ENCODE assay signal across 14 cellular contexts in the genomic region with DNA sequence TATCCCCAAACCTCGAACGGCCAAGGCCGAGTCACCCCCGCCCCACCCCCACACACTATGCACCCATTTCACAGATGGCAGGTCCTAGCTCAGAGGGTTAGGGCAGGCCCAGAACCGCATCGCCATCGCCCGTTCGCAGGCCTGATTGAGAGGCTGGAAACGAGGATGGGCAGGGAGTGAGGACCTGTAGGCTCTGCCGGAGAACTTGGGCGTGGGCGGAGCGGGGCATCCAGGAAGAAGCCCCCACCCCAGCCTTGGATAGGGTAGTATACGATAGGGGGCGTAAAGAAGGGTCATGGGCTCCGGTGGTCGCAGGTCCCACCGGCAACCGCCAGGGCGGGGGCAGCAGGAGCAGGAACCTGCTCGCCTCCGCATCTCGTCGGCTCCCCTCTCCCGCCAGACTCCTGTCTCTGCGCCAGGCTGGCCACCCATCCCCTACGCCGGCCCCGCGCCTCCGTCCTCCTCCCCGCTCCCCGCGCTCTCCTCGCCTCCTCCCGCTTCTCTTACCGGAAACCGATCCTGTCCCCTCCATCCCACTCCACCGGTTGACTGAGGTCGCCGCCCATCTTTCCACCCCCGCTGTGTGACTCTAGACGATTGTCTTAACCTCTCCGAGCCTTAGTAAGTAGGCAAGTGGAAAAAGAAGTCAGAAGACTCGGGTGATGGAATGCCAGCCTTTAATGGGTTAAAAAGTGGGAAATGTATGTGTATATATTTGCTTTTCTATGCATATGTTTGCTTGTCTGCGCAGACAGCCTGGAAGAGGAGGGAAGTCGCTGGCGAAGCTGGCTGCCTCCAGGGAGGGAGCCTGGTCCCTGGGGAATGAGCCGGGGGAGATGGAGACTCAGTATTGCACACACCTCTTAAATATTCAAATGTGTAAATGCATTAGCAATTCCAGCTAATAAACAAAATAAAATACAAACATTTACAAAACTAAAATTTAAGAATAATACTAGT. TPM values are rescaled to one million over a fixed set of nuclear protein-coding genes. Genes with fewer than 3 reads are reported as not detected.
DNase-seq lines count a peak whose midpoint lies in the region; ATAC-seq, FAIRE-seq and TF ChIP-seq lines count a peak whose summit lies in the region.
"Had no signal": no experiment of that assay in that cellular context is flagged by ENCODE, and none has a peak within 500 bp of the region (broad histone marks: within the 10 kb centered on the region; RNA-seq: fewer than 3 reads in every experiment).

No MANE protein-coding gene starts in this region.

- CTCF ChIA-PET in A549 (lab: Yijun Ruan, JAX): interaction anchor here (1.2 to 6.5 kb wide), 5 partner anchors 18 to 121 kb away, joined by 3 to 40 read pairs (median 4); no protein-coding TSS in a partner anchor

- peak overlapping the region; percentile 61 to 94 for H3K27ac ChIP-seq in A549
- no peak overlapping the region for H3K27ac ChIP-seq in MM.1S (ENCODE audit: low read length)

- H3K79me2 ChIP-seq in MM.1S (ENCODE audit: low read length): no peaks in the 10 kb centered on the region

- FAIRE-seq in A549 (lab: Jason Lieb, UNC): no peak
- FAIRE-seq: D721Med had no signal

- no peak for TF ChIP-seq POLR2A in A549 (IDR thresholded peaks at IDR 0.05; ENCODE audit: low read length)

- no peaks in the 10 kb centered on the region for H3K36me3 ChIP-seq in NT2/D1 (ENCODE audit: insufficient read depth, insufficient read length, low read length)
- no peaks in the 10 kb centered on the region for H3K36me3 ChIP-seq in MM.1S (replicated peaks; ENCODE audit: insufficient read depth, low read length)

- H3K4me2 ChIP-seq in A549 (peak overlapping the region; percentile 93), MM.1S (ENCODE audit: low read depth, low read length) (no peak overlapping the region)

- peaks cover 20% of the 10 kb centered on the region for H3K27me3 ChIP-seq in NT2/D1 (ENCODE audit: insufficient read depth, insufficient read length)
- peaks cover 99% of the 10 kb centered on the region for H3K27me3 ChIP-seq in MM.1S (replicated peaks; ENCODE audit: insufficient read depth, low read length)

- H3K4me3 ChIP-seq in A549: peak overlapping the region; percentile 35
- peak overlapping the region; percentile 36 for H3K4me3 ChIP-seq in NT2/D1 (ENCODE audit: insufficient read length, low read depth)
- H3K4me3 ChIP-seq in iPS-18c (ENCODE audit: insufficient read depth, low read depth, low read length): peak overlapping the region; percentile 47
- H3K4me3 ChIP-seq in MM.1S (ENCODE audit: low read length): no peak overlapping the region

- H3F3A ChIP-seq in MM.1S (ENCODE audit: insufficient read depth, low read length): no peaks in the 10 kb centered on the region

- no peak for TF ChIP-seq EP300 in A549 (IDR thresholded peaks at IDR 0.05)

- H3K4me1 ChIP-seq in A549 (peaks cover 64% of the 10 kb centered on the region), NT2/D1 (ENCODE audit: insufficient read depth, insufficient read length) (peaks cover 22% of the 10 kb centered on the region), MM.1S (ENCODE audit: low read length) (no peaks in the 10 kb centered on the region)

- no peak overlapping the region for H2AFZ ChIP-seq in MM.1S (ENCODE audit: low read length)

- POLR2A ChIA-PET in A549 (lab: Yijun Ruan, JAX): no interaction called here

- ATAC-seq in A549 (peak in 1 of 2 experiments; percentile 40; a peak in 3 of 6 replicates), GM21381 (IDR thresholded peaks at IDR 0.05; ENCODE audit: unreplicated experiment) (no peak)

- H3K9me3 ChIP-seq in A549 (no peaks in the 10 kb centered on the region), NT2/D1 (ENCODE audit: insufficient read depth, low read length) (no peaks in the 10 kb centered on the region), iPS-18c (ENCODE audit: control insufficient read depth, insufficient read depth, low read length) (no peaks in the 10 kb centered on the region), MM.1S (replicated peaks; ENCODE audit: insufficient read depth, low read length) (no peaks in the 10 kb centered on the region)

- H3K9me2 ChIP-seq in MM.1S (replicated peaks; ENCODE audit: insufficient read depth, low read length): no peaks in the 10 kb centered on the region

- TF ChIP-seq RAD21 in A549 (conservative IDR thresholded peaks at IDR 0.05 in 1 of 2, IDR thresholded peaks at IDR 0.05 in 1 of 2): no peak

- H3K9ac ChIP-seq in NT2/D1 (ENCODE audit: insufficient read length, low read depth) (peak overlapping the region; percentile 42), MM.1S (ENCODE audit: low read length) (no peak overlapping the region)

- peak in 1 of 2 experiments; percentile 59 for DNase-seq in A549 (ENCODE audit: low read depth in 1 of 2, low spot score in 1 of 2)
- DNase-seq in GM03348 (ENCODE audit: low spot score): peak; percentile 45
- no peak for DNase-seq in NT2/D1 (ENCODE audit: low read depth, low spot score)
- DNase-seq in A172 (ENCODE audit: low spot score): no peak
- no peak for DNase-seq in MM.1S
- no peak for DNase-seq in HCEC 1CT
- DNase-seq: activated CD8-positive, alpha-beta memory T cell treated with anti-CD3 and anti-CD28 coated beads, Interleukin-2, amount 50 U/mL, for 4 hours; foreskin melanocyte; midbrain; NCI-H187; stimulated activated CD8-positive, alpha-beta memory T cell treated with anti-CD3 and anti-CD28 coated beads, Interleukin-4, amount 100 ng/mL, for 48 hours had no signal

- WGBS in A549 (ENCODE audit: missing lambda C conversion rate): 23% methylated on average over 49 of the region's 50 CpGs

- no peak for TF ChIP-seq CTCF in A549 (IDR thresholded peaks at IDR 0.05)
- no peak for TF ChIP-seq CTCF in MM.1S (IDR thresholded peaks at IDR 0.05; ENCODE audit: low read length)

- no peaks in the 10 kb centered on the region for H4K20me1 ChIP-seq in MM.1S (ENCODE audit: insufficient read depth, low read length)

TF ChIP-seq in A549, 52 proteins besides CTCF, POLR2A, EP300 and RAD21:
- TF ChIP-seq CHD4 (IDR thresholded peaks at IDR 0.05; ENCODE audit: borderline replicate concordance): no peak
- TF ChIP-seq JUN (IDR thresholded peaks at IDR 0.05): 0 out of 5 replicates have a peak, but pooled peaks of 1 of the 2 experiments have one; percentile 19
- TF ChIP-seq, protein P1, sequence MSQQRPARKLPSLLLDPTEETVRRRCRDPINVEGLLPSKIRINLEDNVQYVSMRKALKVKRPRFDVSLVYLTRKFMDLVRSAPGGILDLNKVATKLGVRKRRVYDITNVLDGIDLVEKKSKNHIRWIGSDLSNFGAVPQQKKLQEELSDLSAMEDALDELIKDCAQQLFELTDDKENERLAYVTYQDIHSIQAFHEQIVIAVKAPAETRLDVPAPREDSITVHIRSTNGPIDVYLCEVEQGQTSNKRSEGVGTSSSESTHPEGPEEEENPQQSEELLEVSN (IDR thresholded peaks at IDR 0.05; ENCODE audit: borderline replicate concordance, low read depth): no peak
- TF ChIP-seq, protein P2, sequence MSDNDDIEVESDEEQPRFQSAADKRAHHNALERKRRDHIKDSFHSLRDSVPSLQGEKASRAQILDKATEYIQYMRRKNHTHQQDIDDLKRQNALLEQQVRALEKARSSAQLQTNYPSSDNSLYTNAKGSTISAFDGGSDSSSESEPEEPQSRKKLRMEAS (IDR thresholded peaks at IDR 0.05): peak; percentile 28; the same call in 1 of the 2 replicates
- peak; percentile 69 for TF ChIP-seq ZFP36 (IDR thresholded peaks at IDR 0.05; ENCODE audit: borderline replicate concordance, partially characterized antibody)

RNA-seq across cellular contexts. Expression of a gene that starts 52.8 kb away (rescaled TPM):
- polyA plus RNA-seq in A549 (2011; rRNA removed): 0.03 and 0.05 TPM in 2 replicates
- polyA plus RNA-seq in A549 (2012; cell fraction: cytosol; rRNA removed): 0.09 and 0.16 TPM in 2 replicates
- polyA plus RNA-seq in A549 (2012; cell fraction: nucleus; rRNA removed): 0.24 and 0.32 TPM in 2 replicates
- 0.10 to 0.24 TPM (median 0.15 TPM) in 3 replicates for polyA plus RNA-seq in A549 (2017; fragmentation: RNase III; extraction: RNeasy Plus Mini Kit Qiagen cat#74134 plus additional on column Dnase treatment)
- 0.04 TPM in 1 of 2 replicates, not detected in the other for polyA minus RNA-seq in A549 (2011; rRNA and poly(A)+ RNA removed)
- total RNA-seq in A172 (2014; rRNA removed; shearing (Covaris generic)): 0.26 and 0.43 TPM in 2 replicates
